11 cellular contexts compared by ENCODE assay signal in genomic region chr11:45930951-45931563, GRCh38. TPM values are rescaled to one million over a fixed set of nuclear protein-coding genes. Genes with fewer than 3 reads are reported as not detected.
DNase-seq lines count a peak whose midpoint lies in the region; TF ChIP-seq lines count a peak whose summit lies in the region.
"Had no signal": no experiment of that assay in that cellular context is flagged by ENCODE, and none has a peak within 500 bp of the region (broad histone marks: within the 10 kb centered on the region; RNA-seq: fewer than 3 reads in every experiment).

No MANE protein-coding gene starts in this region.

- CTCF ChIA-PET in CD4-positive, alpha-beta memory T cell (lab: Charles Lee; ENCODE audit: partially characterized antibody) = interaction anchor here (1.3 to 2.8 kb wide), 3 partner anchors 13 to 75 kb away, joined by 4 to 14 read pairs (median 5); partner anchors contain the start of gene PEX16

- H2BK120ac ChIP-seq in H9 (ENCODE audit: low read depth, low read length, poor library complexity, severe bottlenecking) = no peak overlapping the region

- H3K36me3 ChIP-seq in CD4-positive, alpha-beta memory T cell (ENCODE audit: insufficient read depth, low read length) = peaks cover 28% of the 10 kb centered on the region
- H3K36me3 ChIP-seq in breast epithelium (no peaks in the 10 kb centered on the region), osteoblast (ENCODE audit: insufficient read depth, low read length) (peaks cover 32% of the 10 kb centered on the region)

- H3K27me3 Mint-ChIP-seq in CD4-positive, alpha-beta memory T cell = no peaks in the 10 kb centered on the region
- H3K27me3 Mint-ChIP-seq in H9 (ENCODE audit: low read depth) = no peaks in the 10 kb centered on the region

- no peak overlapping the region for H2AK5ac ChIP-seq in H9 (ENCODE audit: insufficient read length, low read length)

- no peak overlapping the region for H3K18ac ChIP-seq in H9 (ENCODE audit: insufficient read length, low read depth, low read length)

- no peak overlapping the region for H2BK5ac ChIP-seq in H9 (ENCODE audit: insufficient read length, low read length)

- H3K27me3 ChIP-seq in CD4-positive, alpha-beta memory T cell (ENCODE audit: insufficient read depth, low read length) = no peaks in the 10 kb centered on the region
- H3K27me3 ChIP-seq in H9 (ENCODE audit: insufficient read depth, low read length) (no peaks in the 10 kb centered on the region), breast epithelium (no peaks in the 10 kb centered on the region), osteoblast (ENCODE audit: insufficient read depth, low read length) (peaks cover 7% of the 10 kb centered on the region)

- no peak overlapping the region for H3K4ac ChIP-seq in H9 (ENCODE audit: low read depth, low read length)

- no peak overlapping the region for H3T11ph ChIP-seq in H9 (ENCODE audit: low read length)

- H2BK20ac ChIP-seq in H9 (ENCODE audit: low read depth, low read length, poor library complexity, severe bottlenecking) = no peak overlapping the region

- no peak overlapping the region for H2BK15ac ChIP-seq in H9 (ENCODE audit: low read depth, low read length)

- peaks cover 0 to 2% (median 0%) of the 10 kb centered on the region in 8 donors for H3K9me3 Mint-ChIP-seq in CD4-positive, alpha-beta memory T cell
- no peaks in the 10 kb centered on the region for H3K9me3 Mint-ChIP-seq in H9

- no peak overlapping the region for H2AFZ ChIP-seq in H9 (ENCODE audit: low read length)
- H2AFZ ChIP-seq in osteoblast (ENCODE audit: low read length) = no peak overlapping the region

- intact Hi-C loops in CD4-positive, alpha-beta memory T cell (cut with micrococcal nuclease) = no loop called here
- intact Hi-C loops in breast epithelium (cut with DNase I; ENCODE audit: low total_unique reads) = no loop called here

- H3K9ac ChIP-seq in H9 (ENCODE audit: extremely low read depth, insufficient read length, low read length) = no peak overlapping the region

- peaks cover 12 to 25% of the 10 kb centered on the region in 2 donors for H3K36me3 Mint-ChIP-seq in CD4-positive, alpha-beta memory T cell
- peaks cover 12 to 64% (median 63%) of the 10 kb centered on the region in 3 experiments for H3K36me3 Mint-ChIP-seq in H9 (ENCODE audit: insufficient read depth in 1 of 3, low read depth in 3 of 3)

- DNase-seq in CD4-positive, alpha-beta memory T cell = no peak
- no peak for DNase-seq in H9
- DNase-seq in breast epithelium (ENCODE audit: low spot score in 2 of 2) = peak in 1 of 2 donors; percentile 78
- peak; percentile 61 for DNase-seq in osteoblast (ENCODE audit: insufficient read length, low spot score, missing footprints)
- DNase-seq in foreskin melanocyte = no peak
- DNase-seq in SKM-1 (lab: John Stamatoyannopoulos, UW; ENCODE audit: unreplicated experiment) = no peak
- DNase-seq in NCI-H146 (lab: John Stamatoyannopoulos, UW) = no peak
- no peak for DNase-seq in G401 (ENCODE audit: low spot score)
- DNase-seq: stimulated activated CD4-positive, alpha-beta T cell treated with anti-CD3 and anti-CD28 coated beads, Interleukin-4, amount 100 ng/mL, for 1 hour had no signal

- H3K23me2 ChIP-seq in H9 (ENCODE audit: insufficient read length, low read depth, low read length, poor library complexity, severe bottlenecking) = no peaks in the 10 kb centered on the region

- no peak overlapping the region for H3K23ac ChIP-seq in H9 (ENCODE audit: insufficient read length, low read depth, low read length)

- no peaks in the 10 kb centered on the region for H3K79me2 ChIP-seq in H9 (ENCODE audit: insufficient read depth, low read length)
- H3K79me2 ChIP-seq in osteoblast (ENCODE audit: insufficient read depth, low read length) = no peaks in the 10 kb centered on the region

- no peak overlapping the region for H4K5ac ChIP-seq in H9 (ENCODE audit: insufficient read length, low read depth, low read length)

- no peak overlapping the region for H3K4me3 ChIP-seq in CD4-positive, alpha-beta memory T cell (ENCODE audit: low read length in 2 of 2)
- peak overlapping the region in 1 of 3 donors; percentile 2 for H3K4me3 ChIP-seq in breast epithelium
- H3K4me3 ChIP-seq in osteoblast (ENCODE audit: insufficient read depth, low read length) = no peak overlapping the region
- H3K4me3 ChIP-seq: lung had no signal

- in situ Hi-C loops in G401 (cut with HindIII; ENCODE audit: low sequenced_read_pairs) = no loop called here

- H2BK12ac ChIP-seq in H9 (ENCODE audit: insufficient read length, low read depth, low read length) = no peak overlapping the region

- no peak overlapping the region for H3K56ac ChIP-seq in H9 (ENCODE audit: insufficient read length, low read depth, low read length)

- no peaks in the 10 kb centered on the region for H3K9me3 ChIP-seq in CD4-positive, alpha-beta memory T cell (ENCODE audit: control insufficient read depth in 1 of 2, low read length in 2 of 2)
- H3K9me3 ChIP-seq in H9 (ENCODE audit: control insufficient read depth, low read depth, low read length) (no peaks in the 10 kb centered on the region), breast epithelium (no peaks in the 10 kb centered on the region), osteoblast (ENCODE audit: low read depth, low read length) (no peaks in the 10 kb centered on the region)

- peaks cover 23 to 52% (median 38%) of the 10 kb centered on the region in 4 donors for H3K4me1 Mint-ChIP-seq in CD4-positive, alpha-beta memory T cell
- H3K4me1 Mint-ChIP-seq in H9 = peaks cover 5 to 11% of the 10 kb centered on the region in 2 experiments; a peak in 1 of 4 replicates

- peaks cover 42% of the 10 kb centered on the region for H3K4me1 ChIP-seq in CD4-positive, alpha-beta memory T cell (ENCODE audit: insufficient read depth, low read length)
- no peaks in the 10 kb centered on the region for H3K4me1 ChIP-seq in H9 (ENCODE audit: insufficient read depth, low read length)
- peaks cover 0 to 15% of the 10 kb centered on the region in 2 donors for H3K4me1 ChIP-seq in breast epithelium
- H3K4me1 ChIP-seq in osteoblast (ENCODE audit: insufficient read depth, low read length) = no peaks in the 10 kb centered on the region

- H3K4me2 ChIP-seq in H9 (ENCODE audit: insufficient read depth, insufficient read length, low read length) (no peak overlapping the region), osteoblast (ENCODE audit: insufficient read depth, low read length) (no peak overlapping the region)

- H3K27ac Mint-ChIP-seq in CD4-positive, alpha-beta memory T cell = peak overlapping the region; percentile 78 to 98 (median 87)
- peak overlapping the region in 2 of 3 experiments; percentile 39 to 56; a peak in 3 of 7 replicates for H3K27ac Mint-ChIP-seq in H9

- TF ChIP-seq POLR2A in breast epithelium (IDR thresholded peaks at IDR 0.05) = no peak

- TF ChIP-seq CTCF in H9 (conservative IDR thresholded peaks at IDR 0.05) = no peak
- no peak for TF ChIP-seq CTCF in breast epithelium (IDR thresholded peaks at IDR 0.05)
- no peak for TF ChIP-seq CTCF in osteoblast (IDR thresholded peaks at IDR 0.05; ENCODE audit: extremely low read depth, low read depth, low read length)

- POLR2A ChIA-PET in CD4-positive, alpha-beta memory T cell (lab: Charles Lee; ENCODE audit: partially characterized antibody) = interaction anchor here (1.3 to 6.2 kb wide), 3 partner anchors 10 to 35 kb away, joined by 3 to 77 read pairs (median 7); partner anchors contain the start of gene PEX16

- H4K91ac ChIP-seq in H9 (ENCODE audit: insufficient read length, low read depth, low read length) = no peak overlapping the region

- peak overlapping the region in 4 of 8 donors; percentile 20 to 78 (median 42) for H3K4me3 Mint-ChIP-seq in CD4-positive, alpha-beta memory T cell
- no peak overlapping the region for H3K4me3 Mint-ChIP-seq in H9

- H4K20me1 ChIP-seq in H9 (ENCODE audit: control insufficient read depth, insufficient read depth, insufficient read length) (no peaks in the 10 kb centered on the region), osteoblast (ENCODE audit: insufficient read depth, low read length) (peaks cover 9% of the 10 kb centered on the region)

- no peak overlapping the region for H4K8ac ChIP-seq in H9 (replicated peaks; ENCODE audit: insufficient read length, low read depth, low read length)

- WGBS in H9 (ENCODE audit: extremely low coverage, insufficient read length, low lambda C conversion rate) = no CpG with 5 or more reads among the region's 8 CpGs

- no peak overlapping the region for H3K14ac ChIP-seq in H9 (ENCODE audit: insufficient read depth, low read length)

- no peaks in the 10 kb centered on the region for H3K79me1 ChIP-seq in H9 (ENCODE audit: insufficient read depth, low read depth, low read length, poor library complexity, severe bottlenecking)

- peak overlapping the region; percentile 41 for H3K27ac ChIP-seq in CD4-positive, alpha-beta memory T cell (ENCODE audit: low read depth, low read length)
- no peak overlapping the region for H3K27ac ChIP-seq in H9 (ENCODE audit: insufficient read length, low read depth, low read length)
- H3K27ac ChIP-seq in breast epithelium = peak overlapping the region; percentile 77 to 88
- H3K27ac ChIP-seq in osteoblast (ENCODE audit: low read depth, low read length) = no peak overlapping the region

RNA-seq across cellular contexts. Expression of gene LARGE2, which starts 8.6 kb away (rescaled TPM):
- 1 to 10 TPM; 4.2 to 5.1 TPM for total RNA-seq in CD4-positive, alpha-beta memory T cell
- 1 to 10 TPM; 3.1 to 8.6 TPM for polyA plus RNA-seq in CD4-positive, alpha-beta memory T cell
- 95.6 and 108 TPM in 2 replicates for total RNA-seq in H9 (2021)
- total RNA-seq in breast epithelium = 1 to 10 TPM in 2 of 3 donors, not detected in 1; 5.9 to 6.3 TPM
- total RNA-seq in osteoblast = not detected in 2 replicates
- total RNA-seq in G401 (2014; rRNA removed; shearing (Covaris generic)) = not detected in 2 replicates
- total RNA-seq: pulmonary artery endothelial cell had no signal

RNA-seq across cellular contexts. Expression of gene PEX16, which starts 13.4 kb away (rescaled TPM):
- 10 to 100 TPM; 53.0 to 62.7 TPM for total RNA-seq in CD4-positive, alpha-beta memory T cell
- polyA plus RNA-seq in CD4-positive, alpha-beta memory T cell = 10 to 100 TPM; 49.6 to 71.5 TPM
- total RNA-seq in H9 (2021) (28.6 and 30.8 TPM in 2 replicates), breast epithelium (10 to 100 TPM; 22.1 to 32.8 (median 25.6) TPM), osteoblast (27.4 and 28.6 TPM in 2 replicates)
- 32.5 and 38.8 TPM in 2 replicates for total RNA-seq in G401 (2014; rRNA removed; shearing (Covaris generic))

RNA-seq across cellular contexts. Expression of gene FREY1, which starts 24.0 kb away (rescaled TPM):
- 1 to 10 TPM; 4.5 to 4.8 TPM for total RNA-seq in CD4-positive, alpha-beta memory T cell
- polyA plus RNA-seq in CD4-positive, alpha-beta memory T cell = not detected
- 2.1 and 2.2 TPM in 2 replicates for total RNA-seq in H9 (2021)
- total RNA-seq in breast epithelium = 1 to 10 TPM in 1 of 3 donors, under 1 TPM in 2; 0.48 to 3.2 (median 0.98) TPM
- 0.88 and 1.8 TPM in 2 replicates for total RNA-seq in osteoblast
- total RNA-seq in G401 (2014; rRNA removed; shearing (Covaris generic)) = 0.24 TPM in 1 of 2 replicates, not detected in the other

RNA-seq across cellular contexts. Expression of gene MAPK8IP1, which starts 45.6 kb away (rescaled TPM):
- total RNA-seq in CD4-positive, alpha-beta memory T cell = under 1 TPM; 0.73 to 0.86 TPM
- under 1 TPM; 0.06 to 0.08 TPM for polyA plus RNA-seq in CD4-positive, alpha-beta memory T cell
- total RNA-seq in H9 (2021) (30.1 and 30.2 TPM in 2 replicates), breast epithelium (1 to 10 TPM; 5.4 to 7.2 (median 5.9) TPM), osteoblast (8.0 and 9.7 TPM in 2 replicates)
- 32.5 and 38.5 TPM in 2 replicates for total RNA-seq in G401 (2014; rRNA removed; shearing (Covaris generic))

Comparison
In these comparisons a context has a peak if more than half of its experiments do, and no peak if none do; other contexts are left out.
1. H3K27ac ChIP-seq: peak in CD4-positive, alpha-beta memory T cell (single experiment) and breast epithelium (2 of 2); none in H9 (single experiment) and osteoblast (single experiment).
2. RNA of gene LARGE2, which starts 8.6 kb away (total RNA-seq): 95.6 to 108 TPM in H9; 5.9 to 6.3 TPM in breast epithelium, 4.2 to 5.1 TPM in CD4-positive, alpha-beta memory T cell, not detected in osteoblast and not detected in G401; every median in the first group is over 10 times any median in the second.